ENCODE assay signal across 1 cellular context in genomic region chr6:2962636-2963035, GRCh38.
TF ChIP-seq lines count a peak whose summit lies in the region.

No MANE protein-coding gene starts in this region.

TF ChIP-seq in HepG2, 621 proteins besides CTCF, POLR2A, EP300 and RAD21:
- TF ChIP-seq HNRNPLL (IDR thresholded peaks at IDR 0.05; ENCODE audit: low read depth, low read length, poor library complexity, severe bottlenecking) (no peak), PHB2 (IDR thresholded peaks at IDR 0.05; ENCODE audit: partially characterized antibody) (no peak), ZBTB8A (CRISPR knock-in tag; IDR thresholded peaks at IDR 0.05; ENCODE audit: borderline replicate concordance, low read depth) (no peak)
- TF ChIP-seq, protein P1, sequence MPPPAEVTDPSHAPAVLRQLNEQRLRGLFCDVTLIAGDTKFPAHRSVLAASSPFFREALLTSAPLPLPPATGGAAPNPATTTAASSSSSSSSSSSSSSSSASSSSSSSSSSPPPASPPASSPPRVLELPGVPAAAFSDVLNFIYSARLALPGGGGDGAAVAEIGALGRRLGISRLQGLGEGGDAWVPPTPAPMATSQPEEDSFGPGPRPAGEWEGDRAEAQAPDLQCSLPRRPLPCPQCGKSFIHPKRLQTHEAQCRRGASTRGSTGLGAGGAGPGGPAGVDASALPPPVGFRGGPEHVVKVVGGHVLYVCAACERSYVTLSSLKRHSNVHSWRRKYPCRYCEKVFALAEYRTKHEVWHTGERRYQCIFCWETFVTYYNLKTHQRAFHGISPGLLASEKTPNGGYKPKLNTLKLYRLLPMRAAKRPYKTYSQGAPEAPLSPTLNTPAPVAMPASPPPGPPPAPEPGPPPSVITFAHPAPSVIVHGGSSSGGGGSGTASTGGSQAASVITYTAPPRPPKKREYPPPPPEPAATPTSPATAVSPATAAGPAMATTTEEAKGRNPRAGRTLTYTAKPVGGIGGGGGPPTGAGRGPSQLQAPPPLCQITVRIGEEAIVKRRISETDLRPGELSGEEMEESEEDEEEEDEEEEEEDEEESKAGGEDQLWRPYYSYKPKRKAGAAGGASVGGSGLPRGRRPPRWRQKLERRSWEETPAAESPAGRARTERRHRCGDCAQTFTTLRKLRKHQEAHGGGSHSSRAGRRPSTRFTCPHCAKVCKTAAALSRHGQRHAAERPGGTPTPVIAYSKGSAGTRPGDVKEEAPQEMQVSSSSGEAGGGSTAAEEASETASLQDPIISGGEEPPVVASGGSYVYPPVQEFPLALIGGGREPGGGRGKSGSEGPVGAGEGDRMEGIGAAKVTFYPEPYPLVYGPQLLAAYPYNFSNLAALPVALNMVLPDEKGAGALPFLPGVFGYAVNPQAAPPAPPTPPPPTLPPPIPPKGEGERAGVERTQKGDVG (CRISPR knock-in tag; IDR thresholded peaks at IDR 0.05; ENCODE audit: borderline replicate concordance), result no peak
- TF ChIP-seq, protein P2, sequence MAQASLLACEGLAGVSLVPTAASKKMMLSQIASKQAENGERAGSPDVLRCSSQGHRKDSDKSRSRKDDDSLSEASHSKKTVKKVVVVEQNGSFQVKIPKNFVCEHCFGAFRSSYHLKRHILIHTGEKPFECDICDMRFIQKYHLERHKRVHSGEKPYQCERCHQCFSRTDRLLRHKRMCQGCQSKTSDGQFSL (CRISPR knock-in tag; IDR thresholded peaks at IDR 0.05), result no peak
